ENCODE assay signal across 1 cellular context in the genomic region with DNA sequence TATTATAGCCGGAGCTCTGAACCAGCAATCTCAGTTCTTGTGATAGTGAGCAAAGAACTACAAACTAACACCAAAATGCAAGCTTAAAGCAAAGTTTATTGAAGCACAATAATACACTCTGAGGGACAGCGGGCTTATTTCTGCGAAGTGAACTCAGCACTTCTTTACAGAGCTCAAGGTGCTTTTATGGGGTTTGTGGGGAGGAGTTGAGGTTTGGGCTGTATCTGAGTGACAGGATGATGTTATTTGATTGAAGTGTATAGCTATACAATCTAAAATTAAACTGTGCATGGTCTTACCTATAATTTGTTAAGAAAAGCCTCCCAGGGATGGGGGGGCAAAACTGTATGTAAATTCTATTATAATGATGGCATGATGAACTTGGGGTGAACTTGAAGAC.
TF ChIP-seq lines count a peak whose summit lies in the region.

No MANE protein-coding gene starts in this region.

TF ChIP-seq in A549, 52 proteins besides CTCF, POLR2A, EP300 and RAD21 (continued from another document):
- TF ChIP-seq, protein P1, sequence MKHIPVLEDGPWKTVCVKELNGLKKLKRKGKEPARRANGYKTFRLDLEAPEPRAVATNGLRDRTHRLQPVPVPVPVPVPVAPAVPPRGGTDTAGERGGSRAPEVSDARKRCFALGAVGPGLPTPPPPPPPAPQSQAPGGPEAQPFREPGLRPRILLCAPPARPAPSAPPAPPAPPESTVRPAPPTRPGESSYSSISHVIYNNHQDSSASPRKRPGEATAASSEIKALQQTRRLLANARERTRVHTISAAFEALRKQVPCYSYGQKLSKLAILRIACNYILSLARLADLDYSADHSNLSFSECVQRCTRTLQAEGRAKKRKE (CRISPR knock-in tag; IDR thresholded peaks at IDR 0.05; ENCODE audit: low read depth): no peak
- no peak for TF ChIP-seq FOXS1 (CRISPR knock-in tag; IDR thresholded peaks at IDR 0.05)
- TF ChIP-seq TFCP2L1 (CRISPR knock-in tag; IDR thresholded peaks at IDR 0.05): no peak
TF ChIP-seq in A549: peak in this region for 0.
